In genomic region chr12:37543966-37544668, GRCh38 we compare ENCODE assay signal across 23 cellular contexts.
"Had no signal": no experiment of that assay in that cellular context is flagged by ENCODE, and none has a peak within 500 bp of the region (broad histone marks: within the 10 kb centered on the region; RNA-seq: fewer than 3 reads in every experiment).

No MANE protein-coding gene starts in this region.

- FAIRE-seq: endothelial cell of umbilical vein, keratinocyte had no signal

- H3K27ac ChIP-seq: colonic mucosa, esophagus squamous epithelium, prostate gland, right atrium auricular region, skin epidermis, spleen, testis, tibial artery, uterus had no signal

- ATAC-seq: mucosa of descending colon; natural killer cell treated with Interleukin-12 subunit alpha and Interleukin-12 subunit beta and Interleukin-15 and Interleukin-18, amount 100 ng/mL, for 72 hours; stimulated activated memory B cell treated with anti-CD40 and anti-IgM and Interleukin-4, amounts not matched to agents 10 μg/mL and 1 μg/mL and 100 μg/mL, for 72 hours; stimulated activated naive CD8-positive, alpha-beta T cell treated with anti-CD3 and anti-CD28 coated beads, Interleukin-15, Interleukin-2, amounts not matched to agents 100 U/mL and 50 U/mL, for 24 hours had no signal

- H3K4me1 ChIP-seq: colonic mucosa, esophagus squamous epithelium, prostate gland, right atrium auricular region, spleen, testis, tibial artery, uterus had no signal

- H3K27me3 ChIP-seq: colonic mucosa, esophagus squamous epithelium, right atrium auricular region, spleen, testis, tibial artery, uterus had no signal

- DNase-seq: colonic mucosa; effector CD8-positive, alpha-beta T cell; endodermal cell; esophagus squamous epithelium; foreskin melanocyte; glutamatergic neuron; mucosa of descending colon; naive B cell; spleen; stimulated activated CD4-positive, alpha-beta T cell treated with anti-CD3 and anti-CD28 coated beads, Interleukin-4, amount 100 ng/mL, for 4 hours; stimulated activated naive CD8-positive, alpha-beta T cell treated with anti-CD3 and anti-CD28 coated beads, Interleukin-15, Interleukin-2, amounts not matched to agents 100 U/mL and 50 U/mL, for 24 hours; substantia nigra; testis; tibial artery; uterus had no signal

- H3K9me3 ChIP-seq: colonic mucosa, prostate gland, right atrium auricular region, testis, tibial artery, uterus had no signal

- H3K36me3 ChIP-seq: colonic mucosa, esophagus squamous epithelium, prostate gland, right atrium auricular region, spleen, tibial artery, uterus had no signal

- H3K4me3 ChIP-seq: colonic mucosa, esophagus squamous epithelium, lung, mucosa of descending colon, prostate gland, right atrium auricular region, skin epidermis, spleen, testis, tibial artery, uterus had no signal
